Comparison of ENCODE assay signal across 25 cellular contexts in genomic region chr4:69843932-69844331, GRCh38. TPM values are rescaled to one million over a fixed set of nuclear protein-coding genes. Genes with fewer than 3 reads are reported as not detected.
A peak's percentile ranks its signal among the peaks of the same experiment; 100 is the strongest.
DNase-seq lines count a peak whose midpoint lies in the region; ATAC-seq, FAIRE-seq and TF ChIP-seq lines count a peak whose summit lies in the region.
"Had no signal": no experiment of that assay in that cellular context is flagged by ENCODE, and none has a peak within 500 bp of the region (broad histone marks: within the 10 kb centered on the region; RNA-seq: fewer than 3 reads in every experiment).

No MANE protein-coding gene starts in this region.

- peaks cover 2% of the 10 kb centered on the region for H3K27me3 Mint-ChIP-seq in activated naive CD8-positive, alpha-beta T cell treated with anti-CD3 and anti-CD28 coated beads, Interleukin-2, amount 10 ng/mL, durations not matched to agents 7 days and 5 days
- peaks cover 4% of the 10 kb centered on the region for H3K27me3 Mint-ChIP-seq in activated naive CD8-positive, alpha-beta T cell treated with anti-CD3 and anti-CD28 coated beads for 36 hours
- no peaks in the 10 kb centered on the region for H3K27me3 Mint-ChIP-seq in natural killer cell (ENCODE audit: low read depth in 2 of 2)
- H3K27me3 Mint-ChIP-seq in activated CD8-positive, alpha-beta memory T cell treated with anti-CD3 and anti-CD28 coated beads, Interleukin-2, amount 10 ng/mL, durations not matched to agents 7 days and 5 days: no peaks in the 10 kb centered on the region

- no peak overlapping the region for H3K4me3 Mint-ChIP-seq in activated naive CD8-positive, alpha-beta T cell treated with anti-CD3 and anti-CD28 coated beads, Interleukin-2, amount 10 ng/mL, durations not matched to agents 7 days and 5 days
- no peak overlapping the region for H3K4me3 Mint-ChIP-seq in activated naive CD8-positive, alpha-beta T cell treated with anti-CD3 and anti-CD28 coated beads for 36 hours
- H3K4me3 Mint-ChIP-seq in natural killer cell: peak overlapping the region; percentile 67
- no peak overlapping the region for H3K4me3 Mint-ChIP-seq in activated CD8-positive, alpha-beta memory T cell treated with anti-CD3 and anti-CD28 coated beads, Interleukin-2, amount 10 ng/mL, durations not matched to agents 7 days and 5 days
- H3K4me3 Mint-ChIP-seq: nephron, WTC11 had no signal

- no peak for FAIRE-seq in GM12891 (lab: Jason Lieb, UNC)

- no peak for TF ChIP-seq CTCF in natural killer cell (IDR thresholded peaks at IDR 0.05)

- TF ChIP-seq POLR2A in GM12891 (IDR thresholded peaks at IDR 0.05; ENCODE audit: low read depth, low read length): no peak

- ATAC-seq in activated naive CD8-positive, alpha-beta T cell treated with anti-CD3 and anti-CD28 coated beads, Interleukin-2, amount 10 ng/mL, durations not matched to agents 7 days and 5 days (ENCODE audit: low read depth): peak; percentile 42
- ATAC-seq in GM21423 (IDR thresholded peaks at IDR 0.05; ENCODE audit: unreplicated experiment) (peak; percentile 74), HG03135 (IDR thresholded peaks at IDR 0.05; ENCODE audit: unreplicated experiment) (peak; percentile 63), natural killer cell (peak; percentile 84 to 98 (median 93))
- ATAC-seq in activated CD8-positive, alpha-beta memory T cell treated with anti-CD3 and anti-CD28 coated beads, Interleukin-2, amount 10 ng/mL, durations not matched to agents 7 days and 5 days: no peak
- ATAC-seq: PC-3, WTC11 had no signal

- DNase-seq in activated naive CD8-positive, alpha-beta T cell treated with anti-CD3 and anti-CD28 coated beads, Interleukin-2, amount 10 ng/mL, durations not matched to agents 7 days and 5 days: no peak
- no peak for DNase-seq in activated naive CD8-positive, alpha-beta T cell treated with anti-CD3 and anti-CD28 coated beads for 36 hours
- DNase-seq in natural killer cell: no peak
- no peak for DNase-seq in activated naive CD4-positive, alpha-beta T cell (lab: John Stamatoyannopoulos, UW)
- DNase-seq in GM12891 (ENCODE audit: insufficient read length, low spot score): no peak
- DNase-seq in activated CD8-positive, alpha-beta memory T cell treated with anti-CD3 and anti-CD28 coated beads, Interleukin-2, amount 10 ng/mL, durations not matched to agents 7 days and 5 days: no peak
- DNase-seq: 8988T; BE2C; brain microvascular endothelial cell; Caco-2; cortex of kidney; EL; foreskin fibroblast; mesenchymal stem cell; NCI-H2171 treated with DMSO at 0.1 percent for 48 hours; NCI-H774; PC-3; SIG-M5; small intestine; stimulated activated CD4-positive, alpha-beta T cell treated with anti-CD3 and anti-CD28 coated beads, Interleukin-4, amount 100 ng/mL, for 4 hours had no signal

- H3K9me3 Mint-ChIP-seq in activated naive CD8-positive, alpha-beta T cell treated with anti-CD3 and anti-CD28 coated beads, Interleukin-2, amount 10 ng/mL, durations not matched to agents 7 days and 5 days: no peaks in the 10 kb centered on the region
- H3K9me3 Mint-ChIP-seq in activated naive CD8-positive, alpha-beta T cell treated with anti-CD3 and anti-CD28 coated beads for 36 hours: no peaks in the 10 kb centered on the region
- H3K9me3 Mint-ChIP-seq in natural killer cell: no peaks in the 10 kb centered on the region
- H3K9me3 Mint-ChIP-seq in activated CD8-positive, alpha-beta memory T cell treated with anti-CD3 and anti-CD28 coated beads, Interleukin-2, amount 10 ng/mL, durations not matched to agents 7 days and 5 days (ENCODE audit: low read depth): no peaks in the 10 kb centered on the region
- H3K9me3 Mint-ChIP-seq: nephron, WTC11 had no signal

- no peaks in the 10 kb centered on the region for H3K36me3 Mint-ChIP-seq in activated naive CD8-positive, alpha-beta T cell treated with anti-CD3 and anti-CD28 coated beads, Interleukin-2, amount 10 ng/mL, durations not matched to agents 7 days and 5 days
- H3K36me3 Mint-ChIP-seq in activated naive CD8-positive, alpha-beta T cell treated with anti-CD3 and anti-CD28 coated beads for 36 hours: no peaks in the 10 kb centered on the region
- no peaks in the 10 kb centered on the region for H3K36me3 Mint-ChIP-seq in natural killer cell
- H3K36me3 Mint-ChIP-seq in activated CD8-positive, alpha-beta memory T cell treated with anti-CD3 and anti-CD28 coated beads, Interleukin-2, amount 10 ng/mL, durations not matched to agents 7 days and 5 days: no peaks in the 10 kb centered on the region
- H3K36me3 Mint-ChIP-seq: WTC11 had no signal

- peaks cover 11% of the 10 kb centered on the region for H3K4me1 Mint-ChIP-seq in activated naive CD8-positive, alpha-beta T cell treated with anti-CD3 and anti-CD28 coated beads, Interleukin-2, amount 10 ng/mL, durations not matched to agents 7 days and 5 days
- peaks cover 2% of the 10 kb centered on the region for H3K4me1 Mint-ChIP-seq in activated naive CD8-positive, alpha-beta T cell treated with anti-CD3 and anti-CD28 coated beads for 36 hours
- peaks cover 22% of the 10 kb centered on the region in 2 donors for H3K4me1 Mint-ChIP-seq in natural killer cell
- peaks cover 2% of the 10 kb centered on the region for H3K4me1 Mint-ChIP-seq in activated CD8-positive, alpha-beta memory T cell treated with anti-CD3 and anti-CD28 coated beads, Interleukin-2, amount 10 ng/mL, durations not matched to agents 7 days and 5 days
- H3K4me1 Mint-ChIP-seq: WTC11 had no signal

- intact Hi-C loops in natural killer cell (cut with micrococcal nuclease): no loop called here

- POLR2A ChIA-PET in activated naive CD8-positive, alpha-beta T cell treated with anti-CD3 and anti-CD28 coated beads, Interleukin-2, amount 10 ng/mL, durations not matched to agents 7 days and 5 days (lab: Charles Lee): no interaction called here

- H3K27ac Mint-ChIP-seq in activated naive CD8-positive, alpha-beta T cell treated with anti-CD3 and anti-CD28 coated beads, Interleukin-2, amount 10 ng/mL, durations not matched to agents 7 days and 5 days: no peak overlapping the region
- no peak overlapping the region for H3K27ac Mint-ChIP-seq in activated naive CD8-positive, alpha-beta T cell treated with anti-CD3 and anti-CD28 coated beads for 36 hours
- peak overlapping the region; percentile 7 to 72 for H3K27ac Mint-ChIP-seq in natural killer cell
- H3K27ac Mint-ChIP-seq in activated CD8-positive, alpha-beta memory T cell treated with anti-CD3 and anti-CD28 coated beads, Interleukin-2, amount 10 ng/mL, durations not matched to agents 7 days and 5 days: no peak overlapping the region
- H3K27ac Mint-ChIP-seq: nephron, WTC11 had no signal

- CTCF ChIA-PET in activated CD8-positive, alpha-beta memory T cell treated with anti-CD3 and anti-CD28 coated beads, Interleukin-2, amount 10 ng/mL, durations not matched to agents 7 days and 5 days (lab: Charles Lee): no interaction called here

TF ChIP-seq in GM12891, 5 proteins besides CTCF, POLR2A, EP300 and RAD21:
- no peak for TF ChIP-seq TAF1 (IDR thresholded peaks at IDR 0.05; ENCODE audit: low read depth, low read length)
- no peak for TF ChIP-seq POU2F2 (IDR thresholded peaks at IDR 0.05; ENCODE audit: low read depth, low read length)
- TF ChIP-seq SPI1 (IDR thresholded peaks at IDR 0.05; ENCODE audit: low read depth, low read length): no peak
- no peak for TF ChIP-seq PAX5 (IDR thresholded peaks at IDR 0.05; ENCODE audit: insufficient read depth, low read length, severe bottlenecking)
- TF ChIP-seq POLR2AphosphoS5 (IDR thresholded peaks at IDR 0.05; ENCODE audit: low read depth, low read length): no peak

RNA-seq across cellular contexts. Expression of gene SULT1E1, which starts 16.0 kb away (rescaled TPM):
- total RNA-seq in activated naive CD8-positive, alpha-beta T cell treated with anti-CD3 and anti-CD28 coated beads, Interleukin-2, amount 10 ng/mL, durations not matched to agents 7 days and 5 days: not detected
- total RNA-seq in activated naive CD8-positive, alpha-beta T cell treated with anti-CD3 and anti-CD28 coated beads for 36 hours: not detected
- not detected for total RNA-seq in natural killer cell
- not detected for polyA plus RNA-seq in GM12891 (2012; ENCODE audit: low read depth, missing spikeins)
- total RNA-seq in activated CD8-positive, alpha-beta memory T cell treated with anti-CD3 and anti-CD28 coated beads, Interleukin-2, amount 10 ng/mL, durations not matched to agents 7 days and 5 days: not detected
- total RNA-seq: PC-3; T-helper 2 cell treated with Interferon-gamma antibody and Interleukin-4, amounts not matched to agents 100 ng/mL and 5 ng/mL, for 36 hours; WTC11 had no signal

Comparison
In these comparisons a context has a peak if more than half of its experiments do, and no peak if none do; other contexts are left out.
1. H3K27ac Mint-ChIP-seq: peak in natural killer cell (2 of 2); none in activated naive CD8-positive, alpha-beta T cell treated with anti-CD3 and anti-CD28 coated beads, Interleukin-2, amount 10 ng/mL, durations not matched to agents 7 days and 5 days (single experiment), activated naive CD8-positive, alpha-beta T cell treated with anti-CD3 and anti-CD28 coated beads for 36 hours (single experiment) and activated CD8-positive, alpha-beta memory T cell treated with anti-CD3 and anti-CD28 coated beads, Interleukin-2, amount 10 ng/mL, durations not matched to agents 7 days and 5 days (single experiment).